Comparison of ENCODE assay signal across 8 cellular contexts in the genomic region with DNA sequence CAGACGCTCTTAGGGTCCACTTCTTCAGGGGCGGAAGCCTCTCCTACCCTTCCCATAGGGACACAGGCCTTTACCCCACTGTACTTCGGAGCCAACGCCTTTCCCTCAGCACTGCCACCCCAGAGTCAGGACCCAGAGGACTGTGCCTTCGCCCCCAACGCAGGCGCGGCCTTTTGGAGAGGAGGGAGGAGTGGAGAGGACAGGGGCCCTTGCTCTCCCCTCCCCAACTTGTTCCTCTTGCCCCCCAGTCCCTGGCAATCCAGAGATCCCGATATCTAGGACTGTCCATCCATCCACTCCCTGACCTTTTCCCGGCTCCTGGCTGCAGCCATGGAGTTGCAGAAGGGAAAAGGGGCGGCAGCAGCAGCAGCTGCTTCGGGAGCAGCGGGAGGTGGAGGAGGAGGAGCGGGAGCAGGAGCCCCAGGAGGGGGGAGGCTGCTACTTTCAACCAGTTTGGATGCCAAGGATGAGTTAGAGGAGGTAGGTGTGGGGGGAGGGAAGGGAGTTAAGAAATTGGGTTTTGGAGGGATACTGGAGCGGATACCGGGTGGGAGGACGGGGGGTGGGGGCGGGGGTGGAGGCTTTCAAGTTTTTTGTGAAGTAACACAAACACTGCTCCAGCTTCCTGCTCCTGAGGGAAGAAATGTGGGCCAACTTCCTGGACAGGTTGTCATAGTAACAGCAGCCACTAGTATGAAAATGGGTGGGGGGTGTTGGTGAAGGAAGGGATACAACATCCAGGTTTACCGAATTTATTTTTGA. TPM values are rescaled to one million over a fixed set of nuclear protein-coding genes. Genes with fewer than 3 reads are reported as not detected.
DNase-seq lines count a peak whose midpoint lies in the region; ATAC-seq and TF ChIP-seq lines count a peak whose summit lies in the region.

No MANE protein-coding gene starts in this region.

- H3K27me3 ChIP-seq in duodenal mucosa (ENCODE audit: control insufficient read depth in 1 of 2, insufficient read depth in 2 of 2, low read length in 2 of 2) = no peaks in the 10 kb centered on the region

- ATAC-seq in HG03159 (IDR thresholded peaks at IDR 0.05; ENCODE audit: unreplicated experiment) (no peak), GM21447 (IDR thresholded peaks at IDR 0.05; ENCODE audit: unreplicated experiment) (no peak)

- DNase-seq in GM03348 (ENCODE audit: low spot score) (peak; percentile 51), NB4 (ENCODE audit: low read depth) (peak; percentile 49), lung microvascular endothelial cell (ENCODE audit: low read depth in 2 of 2) (peak; percentile 34 to 68)
- peak; percentile 10 to 22 for DNase-seq in activated CD4-positive, alpha-beta T cell treated with anti-CD3 and anti-CD28 coated beads for 24 hours (ENCODE audit: low read depth in 2 of 2)
- DNase-seq in stimulated activated CD8-positive, alpha-beta memory T cell treated with anti-CD3 and anti-CD28 coated beads, Interleukin-15, amount 100 ng/mL, for 24 hours (ENCODE audit: low read depth) = peak; percentile 7

- H3K4me1 ChIP-seq in duodenal mucosa (ENCODE audit: control insufficient read depth in 1 of 2, insufficient read depth in 2 of 2, low read length in 2 of 2) = peaks cover 14 to 18% of the 10 kb centered on the region in 2 donors

- H3K27ac ChIP-seq in duodenal mucosa (ENCODE audit: low read depth, low read length) = peak overlapping the region; percentile 91

- H3K36me3 ChIP-seq in duodenal mucosa (ENCODE audit: control insufficient read depth in 1 of 2, insufficient read depth in 2 of 2, low read length in 2 of 2) = no peaks in the 10 kb centered on the region

- H3K9me3 ChIP-seq in duodenal mucosa (ENCODE audit: control insufficient read depth in 1 of 2, low read length in 2 of 2) = no peaks in the 10 kb centered on the region

- H3K4me3 ChIP-seq in NB4 (ENCODE audit: low read depth, low read length) = peak overlapping the region; percentile 75
- H3K4me3 ChIP-seq in duodenal mucosa (ENCODE audit: low read depth in 1 of 2, low read length in 2 of 2) = peak overlapping the region; percentile 90 to 92

- no peak for TF ChIP-seq POLR2A in NB4 (IDR thresholded peaks at IDR 0.05; ENCODE audit: extremely low read depth, insufficient read length)

- TF ChIP-seq CTCF in NB4 (IDR thresholded peaks at IDR 0.05; ENCODE audit: low read depth, low read length) = no peak

- H3K9ac ChIP-seq in duodenal mucosa (ENCODE audit: low read depth in 1 of 2, low read length in 2 of 2) = peak overlapping the region; percentile 95 to 99

RNA-seq across cellular contexts. Expression of a gene that starts 0.6 kb away (rescaled TPM):
- total RNA-seq in lung microvascular endothelial cell = 12.2 and 20.6 TPM in 2 replicates

RNA-seq across cellular contexts. Expression of a gene that starts 46.7 kb away (rescaled TPM):
- 16.3 and 35.3 TPM in 2 replicates for total RNA-seq in lung microvascular endothelial cell

RNA-seq across cellular contexts. Expression of a gene that starts 50.0 kb away (rescaled TPM):
- 5.9 and 17.3 TPM in 2 replicates for total RNA-seq in lung microvascular endothelial cell

RNA-seq across cellular contexts. Expression of a gene that starts 57.7 kb away (rescaled TPM):
- total RNA-seq in lung microvascular endothelial cell = 165 and 177 TPM in 2 replicates
